In genomic region chr4:182547435-182547834, GRCh38 we compare ENCODE assay signal across 14 cellular contexts.
DNase-seq lines count a peak whose midpoint lies in the region; ATAC-seq and TF ChIP-seq lines count a peak whose summit lies in the region.
"Had no signal": no experiment of that assay in that cellular context is flagged by ENCODE, and none has a peak within 500 bp of the region (broad histone marks: within the 10 kb centered on the region; RNA-seq: fewer than 3 reads in every experiment).

No MANE protein-coding gene starts in this region.

- H3K9me3 ChIP-seq in HAP-1: no peaks in the 10 kb centered on the region

- H3K27me3 ChIP-seq in HAP-1 (ENCODE audit: low read depth): no peaks in the 10 kb centered on the region

- ATAC-seq in GM18909 (IDR thresholded peaks at IDR 0.05; ENCODE audit: poor library complexity, unreplicated experiment): peak; percentile 99
- ATAC-seq in GM21723 (IDR thresholded peaks at IDR 0.05; ENCODE audit: unreplicated experiment): peak; percentile 99
- ATAC-seq in HG03139 (IDR thresholded peaks at IDR 0.05; ENCODE audit: unreplicated experiment): peak; percentile 88

- no peak for TF ChIP-seq CTCF in GM12864 (IDR thresholded peaks at IDR 0.05; ENCODE audit: low read depth, low read length, missing control alignments)

- DNase-seq in GM12864 (ENCODE audit: low read depth) (peak; percentile 35), Kasumi-1 (lab: John Stamatoyannopoulos, UW) (no peak), medulla oblongata (ENCODE audit: extremely low spot score) (no peak), GOT3 (lab: John Stamatoyannopoulos, UW) (no peak), HAP-1 (ENCODE audit: low spot score in 2 of 2) (no peak)
- DNase-seq: activated effector memory CD4-positive, alpha-beta T cell treated with Interleukin-2 at 50 U/mL for 16 hours; cerebellar nuclear complex; kidney; NCI-H1105 treated with DMSO at 0.1 percent for 48 hours; nephron progenitor cell; OCI-M1 had no signal

- H3K4me3 ChIP-seq in GM12864 (ENCODE audit: low read depth, low read length) (no peak overlapping the region), HAP-1 (no peak overlapping the region)

- H3K36me3 ChIP-seq in HAP-1 (replicated peaks): no peaks in the 10 kb centered on the region

- H3K4me1 ChIP-seq in HAP-1: peaks cover 28% of the 10 kb centered on the region

- in situ Hi-C loops in HAP-1 (cut with MboI; ENCODE audit: low sequenced_read_pairs): no loop called here
